Comparison of ENCODE assay signal across 2 cellular contexts in genomic region chr4:147407261-147408045, GRCh38.
TF ChIP-seq lines count a peak whose summit lies in the region.

No MANE protein-coding gene starts in this region.

TF ChIP-seq in IMR-90, 13 proteins besides CTCF, POLR2A, EP300 and RAD21 (continued from another document):
- TF ChIP-seq, protein P1, sequence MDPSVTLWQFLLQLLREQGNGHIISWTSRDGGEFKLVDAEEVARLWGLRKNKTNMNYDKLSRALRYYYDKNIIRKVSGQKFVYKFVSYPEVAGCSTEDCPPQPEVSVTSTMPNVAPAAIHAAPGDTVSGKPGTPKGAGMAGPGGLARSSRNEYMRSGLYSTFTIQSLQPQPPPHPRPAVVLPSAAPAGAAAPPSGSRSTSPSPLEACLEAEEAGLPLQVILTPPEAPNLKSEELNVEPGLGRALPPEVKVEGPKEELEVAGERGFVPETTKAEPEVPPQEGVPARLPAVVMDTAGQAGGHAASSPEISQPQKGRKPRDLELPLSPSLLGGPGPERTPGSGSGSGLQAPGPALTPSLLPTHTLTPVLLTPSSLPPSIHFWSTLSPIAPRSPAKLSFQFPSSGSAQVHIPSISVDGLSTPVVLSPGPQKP (IDR thresholded peaks at IDR 0.05; ENCODE audit: borderline replicate concordance, low read depth, low read length) = no peak
- TF ChIP-seq CEBPB (IDR thresholded peaks at IDR 0.05; ENCODE audit: low read depth, low read length) = no peak

TF ChIP-seq in K562, 482 proteins besides CTCF, POLR2A, EP300 and RAD21 (continued from another document):
- TF ChIP-seq, protein P2, sequence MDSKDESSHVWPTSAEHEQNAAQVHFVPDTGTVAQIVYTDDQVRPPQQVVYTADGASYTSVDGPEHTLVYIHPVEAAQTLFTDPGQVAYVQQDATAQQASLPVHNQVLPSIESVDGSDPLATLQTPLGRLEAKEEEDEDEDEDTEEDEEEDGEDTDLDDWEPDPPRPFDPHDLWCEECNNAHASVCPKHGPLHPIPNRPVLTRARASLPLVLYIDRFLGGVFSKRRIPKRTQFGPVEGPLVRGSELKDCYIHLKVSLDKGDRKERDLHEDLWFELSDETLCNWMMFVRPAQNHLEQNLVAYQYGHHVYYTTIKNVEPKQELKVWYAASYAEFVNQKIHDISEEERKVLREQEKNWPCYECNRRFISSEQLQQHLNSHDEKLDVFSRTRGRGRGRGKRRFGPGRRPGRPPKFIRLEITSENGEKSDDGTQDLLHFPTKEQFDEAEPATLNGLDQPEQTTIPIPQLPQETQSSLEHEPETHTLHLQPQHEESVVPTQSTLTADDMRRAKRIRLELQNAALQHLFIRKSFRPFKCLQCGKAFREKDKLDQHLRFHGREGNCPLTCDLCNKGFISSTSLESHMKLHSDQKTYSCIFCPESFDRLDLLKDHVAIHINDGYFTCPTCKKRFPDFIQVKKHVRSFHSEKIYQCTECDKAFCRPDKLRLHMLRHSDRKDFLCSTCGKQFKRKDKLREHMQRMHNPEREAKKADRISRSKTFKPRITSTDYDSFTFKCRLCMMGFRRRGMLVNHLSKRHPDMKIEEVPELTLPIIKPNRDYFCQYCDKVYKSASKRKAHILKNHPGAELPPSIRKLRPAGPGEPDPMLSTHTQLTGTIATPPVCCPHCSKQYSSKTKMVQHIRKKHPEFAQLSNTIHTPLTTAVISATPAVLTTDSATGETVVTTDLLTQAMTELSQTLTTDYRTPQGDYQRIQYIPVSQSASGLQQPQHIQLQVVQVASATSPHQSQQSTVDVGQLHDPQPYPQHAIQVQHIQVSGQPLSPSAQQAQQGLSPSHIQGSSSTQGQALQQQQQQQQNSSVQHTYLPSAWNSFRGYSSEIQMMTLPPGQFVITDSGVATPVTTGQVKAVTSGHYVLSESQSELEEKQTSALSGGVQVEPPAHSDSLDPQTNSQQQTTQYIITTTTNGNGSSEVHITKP (IDR thresholded peaks at IDR 0.05; ENCODE audit: partially characterized antibody) = no peak
- TF ChIP-seq POLR2H (tag; IDR thresholded peaks at IDR 0.05; ENCODE audit: low read depth) (no peak), CBFA2T2 (conservative IDR thresholded peaks at IDR 0.05) (no peak), ZNF609 (CRISPR knock-in tag; IDR thresholded peaks at IDR 0.05; ENCODE audit: borderline replicate concordance) (no peak), THRA (IDR thresholded peaks at IDR 0.05) (no peak), MEF2A (IDR thresholded peaks at IDR 0.05; ENCODE audit: control insufficient read depth, low read depth, low read length) (no peak), HLTF (IDR thresholded peaks at IDR 0.05) (no peak), NRF1 (conservative IDR thresholded peaks at IDR 0.05 in 1 of 2, IDR thresholded peaks at IDR 0.05 in 1 of 2) (no peak), HNRNPH1 (optimal IDR thresholded peaks at IDR 0.05; ENCODE audit: low read depth, low read length) (no peak), TRIM24 (IDR thresholded peaks at IDR 0.05) (no peak), HDAC2 (IDR thresholded peaks at IDR 0.05) (no peak), ETV5 (CRISPR knock-in tag; IDR thresholded peaks at IDR 0.05; ENCODE audit: low read depth) (no peak), JUND (IDR thresholded peaks at IDR 0.05; ENCODE audit: borderline replicate concordance, low read depth, low read length) (no peak), JUND (tag; IDR thresholded peaks at IDR 0.05; ENCODE audit: borderline replicate concordance, low read depth, low read length) (no peak), ZNF586 (CRISPR knock-in tag; conservative IDR thresholded peaks at IDR 0.05) (no peak), MED1 (CRISPR knock-in tag; IDR thresholded peaks at IDR 0.05; ENCODE audit: borderline replicate concordance) (no peak), PHF21A (IDR thresholded peaks at IDR 0.05; ENCODE audit: borderline replicate concordance, low read depth) (no peak)
- TF ChIP-seq, protein P3, sequence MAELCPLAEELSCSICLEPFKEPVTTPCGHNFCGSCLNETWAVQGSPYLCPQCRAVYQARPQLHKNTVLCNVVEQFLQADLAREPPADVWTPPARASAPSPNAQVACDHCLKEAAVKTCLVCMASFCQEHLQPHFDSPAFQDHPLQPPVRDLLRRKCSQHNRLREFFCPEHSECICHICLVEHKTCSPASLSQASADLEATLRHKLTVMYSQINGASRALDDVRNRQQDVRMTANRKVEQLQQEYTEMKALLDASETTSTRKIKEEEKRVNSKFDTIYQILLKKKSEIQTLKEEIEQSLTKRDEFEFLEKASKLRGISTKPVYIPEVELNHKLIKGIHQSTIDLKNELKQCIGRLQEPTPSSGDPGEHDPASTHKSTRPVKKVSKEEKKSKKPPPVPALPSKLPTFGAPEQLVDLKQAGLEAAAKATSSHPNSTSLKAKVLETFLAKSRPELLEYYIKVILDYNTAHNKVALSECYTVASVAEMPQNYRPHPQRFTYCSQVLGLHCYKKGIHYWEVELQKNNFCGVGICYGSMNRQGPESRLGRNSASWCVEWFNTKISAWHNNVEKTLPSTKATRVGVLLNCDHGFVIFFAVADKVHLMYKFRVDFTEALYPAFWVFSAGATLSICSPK (IDR thresholded peaks at IDR 0.05; ENCODE audit: borderline replicate concordance) = no peak
